In the genomic region with DNA sequence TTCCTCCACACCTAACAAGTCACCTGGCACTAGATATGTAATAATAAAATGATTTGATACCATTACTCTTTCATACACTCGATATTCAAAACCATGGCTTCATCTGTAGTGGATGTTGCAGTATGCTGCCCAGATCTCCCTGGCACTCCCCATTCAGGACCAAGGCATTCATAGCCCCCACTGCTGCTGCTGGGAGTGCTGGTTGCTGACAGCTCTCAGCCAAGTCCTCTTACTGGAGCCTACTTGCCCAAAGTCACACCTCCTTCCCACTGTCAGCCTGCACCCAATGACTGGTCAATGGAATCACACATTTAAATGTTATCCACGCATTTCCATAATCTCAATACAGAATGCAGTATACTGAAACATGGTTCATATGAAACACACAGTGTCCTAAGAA, we compare ENCODE assay signal across 21 cellular contexts.
"Had no signal": no experiment of that assay in that cellular context is flagged by ENCODE, and none has a peak within 500 bp of the region (broad histone marks: within the 10 kb centered on the region; RNA-seq: fewer than 3 reads in every experiment).

No MANE protein-coding gene starts in this region.

- H3K27me3 Mint-ChIP-seq: activated CD4-positive, alpha-beta T cell treated with anti-CD3 and anti-CD28 coated beads, Interleukin-2, amount 10 ng/mL, durations not matched to agents 24 days and 14 days; activated CD8-positive, alpha-beta T cell treated with anti-CD3 and anti-CD28 coated beads for 36 hours had no signal

- H3K27me3 ChIP-seq: body of pancreas, colonic mucosa, upper lobe of left lung had no signal

- DNase-seq: activated CD4-positive, CD25-positive, alpha-beta regulatory T cell; activated CD8-positive, alpha-beta T cell treated with anti-CD3 and anti-CD28 coated beads for 36 hours; body of pancreas; caudate nucleus; colonic mucosa; erythroblast; foreskin melanocyte; glutamatergic neuron; hypothalamus; islet precursor cell; left colon; T-helper 1 cell; T1000; upper lobe of left lung had no signal

- H3K4me3 Mint-ChIP-seq: activated CD4-positive, alpha-beta T cell treated with anti-CD3 and anti-CD28 coated beads, Interleukin-2, amount 10 ng/mL, durations not matched to agents 24 days and 14 days; activated CD8-positive, alpha-beta T cell treated with anti-CD3 and anti-CD28 coated beads for 36 hours; activated T-helper 1 cell treated with anti-CD3 and anti-CD28 coated beads, Interleukin-12 subunit alpha, Interleukin-12 subunit beta, Interleukin-2, Interleukin-4 antibody, amounts not matched to agents 30 ng/mL and 10 ng/mL and 1 ng/mL, durations not matched to agents 14 hours and 24 hours and 36 hours; mesothelial cell of epicardium had no signal

- H3K36me3 ChIP-seq: colonic mucosa had no signal

- H3K9me3 ChIP-seq: body of pancreas, colonic mucosa, thoracic aorta, upper lobe of left lung had no signal

- ATAC-seq: activated CD8-positive, alpha-beta T cell treated with anti-CD3 and anti-CD28 coated beads for 36 hours; body of pancreas; left colon; SK-N-SH treated with all-trans-retinoic acid at 6 μM for 48 hours had no signal

- H3K9me3 Mint-ChIP-seq: activated CD8-positive, alpha-beta T cell treated with anti-CD3 and anti-CD28 coated beads for 36 hours; activated T-helper 1 cell treated with anti-CD3 and anti-CD28 coated beads, Interleukin-12 subunit alpha, Interleukin-12 subunit beta, Interleukin-2, Interleukin-4 antibody, amounts not matched to agents 30 ng/mL and 10 ng/mL and 1 ng/mL, durations not matched to agents 14 hours and 24 hours and 36 hours; mesothelial cell of epicardium had no signal

- H3K27ac ChIP-seq: body of pancreas, colonic mucosa, skin epidermis, thoracic aorta, upper lobe of left lung had no signal

- H3K27ac Mint-ChIP-seq: activated CD4-positive, alpha-beta T cell treated with anti-CD3 and anti-CD28 coated beads, Interleukin-2, amount 10 ng/mL, durations not matched to agents 24 days and 14 days; activated CD8-positive, alpha-beta T cell treated with anti-CD3 and anti-CD28 coated beads for 36 hours; activated T-helper 1 cell treated with anti-CD3 and anti-CD28 coated beads, Interleukin-12 subunit alpha, Interleukin-12 subunit beta, Interleukin-2, Interleukin-4 antibody, amounts not matched to agents 30 ng/mL and 10 ng/mL and 1 ng/mL, durations not matched to agents 14 hours and 24 hours and 36 hours; mesothelial cell of epicardium had no signal

- H3K4me3 ChIP-seq: body of pancreas, colonic mucosa, lung, skin epidermis, thoracic aorta, upper lobe of left lung had no signal
